ENCODE assay signal across 32 cellular contexts in genomic region chr15:29400701-29401100, GRCh38.
"Had no signal": no experiment of that assay in that cellular context is flagged by ENCODE, and none has a peak within 500 bp of the region (broad histone marks: within the 10 kb centered on the region; RNA-seq: fewer than 3 reads in every experiment).

No MANE protein-coding gene starts in this region.

- H3K27ac Mint-ChIP-seq: activated CD8-positive, alpha-beta memory T cell treated with anti-CD3 and anti-CD28 coated beads, Interleukin-2, amount 10 ng/mL, durations not matched to agents 7 days and 5 days; activated CD8-positive, alpha-beta T cell treated with anti-CD3 and anti-CD28 coated beads, Interleukin-2, amount 10 ng/mL, durations not matched to agents 7 days and 5 days; activated naive CD4-positive, alpha-beta T cell treated with anti-CD3 and anti-CD28 coated beads, Interleukin-2, amount 50 U/mL, for 24 hours; activated naive CD8-positive, alpha-beta T cell treated with anti-CD3 and anti-CD28 coated beads, Interleukin-2, amount 50 U/mL, for 24 hours; activated T-helper 2 cell treated with anti-CD3 and anti-CD28 coated beads, Interferon-gamma antibody, Interleukin-2, Interleukin-4, amounts not matched to agents 10 μg/mL and 5 μg/mL and 100 μg/mL, durations not matched to agents 14 hours and 24 hours and 36 hours; dendritic cell treated with granulocyte-macrophage colony-stimulating factor and Interleukin-4, amounts not matched to agents 40 ng/mL and 50 ng/mL, for 4 days; naive thymus-derived CD8-positive, alpha-beta T cell; stimulated activated memory B cell treated with anti-CD40 and anti-IgM and Interleukin-4, amounts not matched to agents 10 μg/mL and 1 μg/mL and 100 μg/mL, for 72 hours; stimulated activated naive CD8-positive, alpha-beta T cell treated with anti-CD3 and anti-CD28 coated beads, Interleukin-15, amount 100 ng/mL, for 72 hours had no signal

- H3K4me1 Mint-ChIP-seq: activated CD8-positive, alpha-beta memory T cell treated with anti-CD3 and anti-CD28 coated beads, Interleukin-2, amount 10 ng/mL, durations not matched to agents 7 days and 5 days; activated naive CD4-positive, alpha-beta T cell treated with anti-CD3 and anti-CD28 coated beads, Interleukin-2, amount 50 U/mL, for 24 hours; activated naive CD8-positive, alpha-beta T cell treated with anti-CD3 and anti-CD28 coated beads, Interleukin-2, amount 50 U/mL, for 24 hours; naive thymus-derived CD8-positive, alpha-beta T cell; neural crest cell; stimulated activated memory B cell treated with anti-CD40 and anti-IgM and Interleukin-4, amounts not matched to agents 10 μg/mL and 1 μg/mL and 100 μg/mL, for 72 hours; stimulated activated naive CD8-positive, alpha-beta T cell treated with anti-CD3 and anti-CD28 coated beads, Interleukin-15, amount 100 ng/mL, for 72 hours had no signal

- H3K36me3 Mint-ChIP-seq: activated CD8-positive, alpha-beta memory T cell treated with anti-CD3 and anti-CD28 coated beads, Interleukin-2, amount 10 ng/mL, durations not matched to agents 7 days and 5 days; activated naive CD4-positive, alpha-beta T cell treated with anti-CD3 and anti-CD28 coated beads, Interleukin-2, amount 50 U/mL, for 24 hours; naive thymus-derived CD8-positive, alpha-beta T cell; stimulated activated memory B cell treated with anti-CD40 and anti-IgM and Interleukin-4, amounts not matched to agents 10 μg/mL and 1 μg/mL and 100 μg/mL, for 72 hours had no signal

- H3K9me3 Mint-ChIP-seq: activated naive CD4-positive, alpha-beta T cell treated with anti-CD3 and anti-CD28 coated beads, Interleukin-2, amount 50 U/mL, for 24 hours; activated naive CD8-positive, alpha-beta T cell treated with anti-CD3 and anti-CD28 coated beads, Interleukin-2, amount 50 U/mL, for 24 hours; activated T-helper 2 cell treated with anti-CD3 and anti-CD28 coated beads, Interferon-gamma antibody, Interleukin-2, Interleukin-4, amounts not matched to agents 10 μg/mL and 5 μg/mL and 100 μg/mL, durations not matched to agents 14 hours and 24 hours and 36 hours; dendritic cell treated with granulocyte-macrophage colony-stimulating factor and Interleukin-4, amounts not matched to agents 40 ng/mL and 50 ng/mL, for 4 days; naive thymus-derived CD8-positive, alpha-beta T cell; neural crest cell; stimulated activated memory B cell treated with anti-CD40 and anti-IgM and Interleukin-4, amounts not matched to agents 10 μg/mL and 1 μg/mL and 100 μg/mL, for 72 hours; stimulated activated naive CD8-positive, alpha-beta T cell treated with anti-CD3 and anti-CD28 coated beads, Interleukin-15, amount 100 ng/mL, for 72 hours had no signal

- H3K27ac ChIP-seq: breast epithelium, esophagus muscularis mucosa, foreskin keratinocyte, heart left ventricle, pancreas, psoas muscle, tibial artery, upper lobe of right lung, WERI-Rb-1 had no signal

- H3K9me3 ChIP-seq: breast epithelium, esophagus muscularis mucosa, heart left ventricle, pancreas, psoas muscle, sigmoid colon, tibial artery, upper lobe of right lung had no signal

- FAIRE-seq: kidney, pancreas, small intestine, TTC549 had no signal

- ATAC-seq: activated CD8-positive, alpha-beta memory T cell treated with anti-CD3 and anti-CD28 coated beads, Interleukin-2, amount 10 ng/mL, durations not matched to agents 7 days and 5 days; activated CD8-positive, alpha-beta T cell treated with anti-CD3 and anti-CD28 coated beads, Interleukin-2, amount 10 ng/mL, durations not matched to agents 7 days and 5 days; activated naive CD8-positive, alpha-beta T cell treated with anti-CD3 and anti-CD28 coated beads, Interleukin-2, amount 50 U/mL, for 24 hours; foreskin keratinocyte; heart left ventricle; naive thymus-derived CD8-positive, alpha-beta T cell; pancreas; psoas muscle; stimulated activated memory B cell treated with anti-CD40 and anti-IgM and Interleukin-4, amounts not matched to agents 10 μg/mL and 1 μg/mL and 100 μg/mL, for 72 hours; stimulated activated naive CD8-positive, alpha-beta T cell treated with anti-CD3 and anti-CD28 coated beads, Interleukin-15, amount 100 ng/mL, for 72 hours; upper lobe of right lung had no signal

- H3K4me3 ChIP-seq: breast epithelium, esophagus muscularis mucosa, heart left ventricle, pancreas, psoas muscle, sigmoid colon, tibial artery, upper lobe of right lung had no signal

- H3K4me1 ChIP-seq: breast epithelium, esophagus muscularis mucosa, foreskin keratinocyte, heart left ventricle, pancreas, psoas muscle, tibial artery, upper lobe of right lung had no signal

- H3K27me3 ChIP-seq: foreskin keratinocyte, pancreas, sigmoid colon, upper lobe of right lung had no signal

- H3K4me3 Mint-ChIP-seq: activated CD8-positive, alpha-beta memory T cell treated with anti-CD3 and anti-CD28 coated beads, Interleukin-2, amount 10 ng/mL, durations not matched to agents 7 days and 5 days; activated CD8-positive, alpha-beta T cell treated with anti-CD3 and anti-CD28 coated beads, Interleukin-2, amount 10 ng/mL, durations not matched to agents 7 days and 5 days; activated naive CD4-positive, alpha-beta T cell treated with anti-CD3 and anti-CD28 coated beads, Interleukin-2, amount 50 U/mL, for 24 hours; activated naive CD8-positive, alpha-beta T cell treated with anti-CD3 and anti-CD28 coated beads, Interleukin-2, amount 50 U/mL, for 24 hours; dendritic cell treated with granulocyte-macrophage colony-stimulating factor and Interleukin-4, amounts not matched to agents 40 ng/mL and 50 ng/mL, for 4 days; naive thymus-derived CD8-positive, alpha-beta T cell; neural crest cell; stimulated activated memory B cell treated with anti-CD40 and anti-IgM and Interleukin-4, amounts not matched to agents 10 μg/mL and 1 μg/mL and 100 μg/mL, for 72 hours; stimulated activated naive CD8-positive, alpha-beta T cell treated with anti-CD3 and anti-CD28 coated beads, Interleukin-15, amount 100 ng/mL, for 72 hours had no signal

- H3K36me3 ChIP-seq: breast epithelium, esophagus muscularis mucosa, heart left ventricle, pancreas, sigmoid colon, tibial artery, upper lobe of right lung, WERI-Rb-1 had no signal

- DNase-seq: activated CD4-positive, CD25-positive, alpha-beta regulatory T cell treated with anti-CD3 and anti-CD28 coated beads, Interleukin-2, amount 50 U/mL, for 72 hours; activated CD8-positive, alpha-beta memory T cell treated with anti-CD3 and anti-CD28 coated beads, Interleukin-2, amount 10 ng/mL, durations not matched to agents 7 days and 5 days; activated CD8-positive, alpha-beta T cell treated with anti-CD3 and anti-CD28 coated beads, Interleukin-2, amount 10 ng/mL, durations not matched to agents 7 days and 5 days; activated naive CD8-positive, alpha-beta T cell treated with anti-CD3 and anti-CD28 coated beads, Interleukin-2, amount 50 U/mL, for 24 hours; activated T-cell treated with anti-CD3 and anti-CD28 coated beads, Interleukin-2, amount 50 U/mL, for 48 hours; central memory CD4-positive, alpha-beta T cell; foreskin keratinocyte; heart left ventricle; hypothalamus; kidney; midbrain; naive thymus-derived CD8-positive, alpha-beta T cell; nucleus accumbens; pancreas; psoas muscle; sigmoid colon; small intestine; stimulated activated CD4-positive, alpha-beta T cell treated with anti-CD3 and anti-CD28 coated beads, Interleukin-4, amount 100 ng/mL, for 4 hours; stimulated activated CD8-positive, alpha-beta memory T cell treated with anti-CD3 and anti-CD28 coated beads, Interleukin-4, amount 100 ng/mL, for 48 hours; stimulated activated naive CD8-positive, alpha-beta T cell treated with anti-CD3 and anti-CD28 coated beads, Interleukin-15, amount 100 ng/mL, for 72 hours; T-helper 9 cell; tibial artery; upper lobe of right lung; WERI-Rb-1 had no signal
